ENCODE assay signal across 14 cellular contexts in genomic region chr17:21842332-21843317, GRCh38.
"Had no signal": no experiment of that assay in that cellular context is flagged by ENCODE, and none has a peak within 500 bp of the region (broad histone marks: within the 10 kb centered on the region; RNA-seq: fewer than 3 reads in every experiment).

No MANE protein-coding gene starts in this region.

- H3K36me3 ChIP-seq: gastrocnemius medialis, heart right ventricle, neutrophil, prostate gland, transverse colon had no signal

- H3K4me1 ChIP-seq: gastrocnemius medialis, heart right ventricle, prostate gland, transverse colon had no signal

- H3K9me3 ChIP-seq: gastrocnemius medialis, prostate gland had no signal

- DNase-seq: activated CD4-positive, alpha-beta memory T cell treated with anti-CD3 and anti-CD28 coated beads for 36 hours; activated CD4-positive, CD25-positive, alpha-beta regulatory T cell treated with anti-CD3 and anti-CD28 coated beads, Interleukin-2, amount 50 U/mL, for 72 hours; activated gamma-delta T cell treated with Interleukin-2 at 50 U/mL for 16 hours; activated naive CD8-positive, alpha-beta T cell treated with anti-CD3 and anti-CD28 coated beads for 36 hours; activated T-cell treated with anti-CD3 and anti-CD28 coated beads, Interleukin-2, amount 50 U/mL, for 72 hours; gastrocnemius medialis; heart right ventricle; islet precursor cell; naive B cell; T-helper 9 cell; transverse colon had no signal

- ATAC-seq: activated T-cell treated with anti-CD3 and anti-CD28 coated beads, Interleukin-2, amount 50 U/mL, for 72 hours; gastrocnemius medialis; heart right ventricle; stimulated activated effector memory CD8-positive, alpha-beta T cell treated with anti-CD3 and anti-CD28 coated beads, Interleukin-12 subunit alpha, Interleukin-12 subunit beta, amount 100 ng/mL, for 72 hours had no signal

- H3K27ac ChIP-seq: gastrocnemius medialis, heart right ventricle, neutrophil, prostate gland, transverse colon had no signal
